In genomic region chr18:25229080-25229479, GRCh38 we compare ENCODE assay signal across 1 cellular context.
TF ChIP-seq lines count a peak whose summit lies in the region.

No MANE protein-coding gene starts in this region.

TF ChIP-seq in K562, 482 proteins besides CTCF, POLR2A, EP300 and RAD21 (continued from another document and continues in another):
- TF ChIP-seq ZNF184 (CRISPR knock-in tag; IDR thresholded peaks at IDR 0.05), result no peak
- TF ChIP-seq GABPB2 (CRISPR knock-in tag; conservative IDR thresholded peaks at IDR 0.05), result no peak
- TF ChIP-seq ZNF431 (CRISPR knock-in tag; IDR thresholded peaks at IDR 0.05), result no peak
- no peak for TF ChIP-seq KLF13 (tag; IDR thresholded peaks at IDR 0.05; ENCODE audit: borderline replicate concordance, low read depth)
- TF ChIP-seq MYBL2 (IDR thresholded peaks at IDR 0.05; ENCODE audit: low read depth), result no peak
- no peak for TF ChIP-seq MYBL2 (CRISPR knock-in tag; IDR thresholded peaks at IDR 0.05; ENCODE audit: borderline replicate concordance)
- peak in 1 of 2 experiments; percentile 67; a peak in 1 of 4 replicates for TF ChIP-seq TBL1XR1 (IDR thresholded peaks at IDR 0.05; ENCODE audit: low read length in 2 of 2)
- peak; percentile 90 for TF ChIP-seq CBFA2T2 (conservative IDR thresholded peaks at IDR 0.05)
- no peak for TF ChIP-seq DDX20 (tag; IDR thresholded peaks at IDR 0.05; ENCODE audit: low read depth)
- peak; percentile 76 for TF ChIP-seq PML (IDR thresholded peaks at IDR 0.05; ENCODE audit: low read length)
- no peak for TF ChIP-seq BACH1 (tag; IDR thresholded peaks at IDR 0.05)
- no peak for TF ChIP-seq ZNF449 (CRISPR knock-in tag; IDR thresholded peaks at IDR 0.05)
- no peak for TF ChIP-seq BRCA1 (IDR thresholded peaks at IDR 0.05)
- no peak for TF ChIP-seq BRCA1 (CRISPR knock-in tag; IDR thresholded peaks at IDR 0.05)
- no peak for TF ChIP-seq FOXJ3 (CRISPR knock-in tag; IDR thresholded peaks at IDR 0.05)
- no peak for TF ChIP-seq GABPB1 (CRISPR knock-in tag; IDR thresholded peaks at IDR 0.05)
- TF ChIP-seq NCOR1 (IDR thresholded peaks at IDR 0.05), result peak; percentile 88
- no peak for TF ChIP-seq CHCHD3 (CRISPR knock-in tag; IDR thresholded peaks at IDR 0.05)
- no peak for TF ChIP-seq RBBP5 (IDR thresholded peaks at IDR 0.05; ENCODE audit: borderline replicate concordance, insufficient read depth, low read length, poor library complexity, severe bottlenecking)
- no peak for TF ChIP-seq ZNF124 (CRISPR knock-in tag; IDR thresholded peaks at IDR 0.05)
- TF ChIP-seq ZNF398 (CRISPR knock-in tag; IDR thresholded peaks at IDR 0.05), result no peak
- no peak for TF ChIP-seq CEBPZ (IDR thresholded peaks at IDR 0.05; ENCODE audit: borderline replicate concordance, low read depth, low read length)
- TF ChIP-seq CHD2 (IDR thresholded peaks at IDR 0.05; ENCODE audit: low read depth, low read length), result no peak
- TF ChIP-seq POLR2G (IDR thresholded peaks at IDR 0.05; ENCODE audit: low read depth, low read length), result no peak
- no peak for TF ChIP-seq KAT2B (IDR thresholded peaks at IDR 0.05; ENCODE audit: low read depth, low read length)
- TF ChIP-seq SIN3B (IDR thresholded peaks at IDR 0.05; ENCODE audit: low read depth), result no peak
- 0 out of 2 replicates have a peak, but pooled peaks have one; percentile 50 for TF ChIP-seq ZNF589 (CRISPR knock-in tag; IDR thresholded peaks at IDR 0.05; ENCODE audit: low read depth)
- TF ChIP-seq ELF2 (CRISPR knock-in tag; IDR thresholded peaks at IDR 0.05), result no peak
- TF ChIP-seq ZBTB5 (IDR thresholded peaks at IDR 0.05), result no peak
- no peak for TF ChIP-seq FIP1L1 (IDR thresholded peaks at IDR 0.05; ENCODE audit: low read depth, low read length, poor library complexity, severe bottlenecking)
- TF ChIP-seq ZNF239 (CRISPR knock-in tag; IDR thresholded peaks at IDR 0.05), result no peak
- no peak for TF ChIP-seq MLX (CRISPR knock-in tag; conservative IDR thresholded peaks at IDR 0.05)
- TF ChIP-seq E2F1 (CRISPR knock-in tag; IDR thresholded peaks at IDR 0.05), result no peak
- no peak for TF ChIP-seq PTTG1 (tag; IDR thresholded peaks at IDR 0.05; ENCODE audit: low read depth)
- TF ChIP-seq PHB2 (IDR thresholded peaks at IDR 0.05; ENCODE audit: low read depth), result no peak
- TF ChIP-seq SMARCA4 (IDR thresholded peaks at IDR 0.05), result peak; percentile 86
- TF ChIP-seq DLX4 (CRISPR knock-in tag; IDR thresholded peaks at IDR 0.05), result no peak
- no peak for TF ChIP-seq C11orf30 (IDR thresholded peaks at IDR 0.05; ENCODE audit: low read depth)
- no peak for TF ChIP-seq KDM4B (IDR thresholded peaks at IDR 0.05; ENCODE audit: borderline replicate concordance in 2 of 2, low read depth in 1 of 2)
- no peak for TF ChIP-seq ZNF140 (CRISPR knock-in tag; IDR thresholded peaks at IDR 0.05)
- no peak for TF ChIP-seq MEF2D (tag; conservative IDR thresholded peaks at IDR 0.05; ENCODE audit: low read depth)
- no peak for TF ChIP-seq MCM7 (IDR thresholded peaks at IDR 0.05)
- TF ChIP-seq REST (CRISPR knock-in tag; IDR thresholded peaks at IDR 0.05; ENCODE audit: low read depth), result no peak
- no peak for TF ChIP-seq CTCFL (IDR thresholded peaks at IDR 0.05; ENCODE audit: borderline replicate concordance, insufficient read depth, low read depth, low read length, poor library complexity, severe bottlenecking)
- no peak for TF ChIP-seq FUS (optimal IDR thresholded peaks at IDR 0.05; ENCODE audit: low read depth, low read length)
- TF ChIP-seq PBX2 (CRISPR knock-in tag; IDR thresholded peaks at IDR 0.05; ENCODE audit: low read depth), result no peak
- TF ChIP-seq PBX2 (tag; conservative IDR thresholded peaks at IDR 0.05; ENCODE audit: low read depth), result no peak
- no peak for TF ChIP-seq PHF20 (IDR thresholded peaks at IDR 0.05; ENCODE audit: partially characterized antibody)
